ENCODE assay signal across 8 cellular contexts in the genomic region with DNA sequence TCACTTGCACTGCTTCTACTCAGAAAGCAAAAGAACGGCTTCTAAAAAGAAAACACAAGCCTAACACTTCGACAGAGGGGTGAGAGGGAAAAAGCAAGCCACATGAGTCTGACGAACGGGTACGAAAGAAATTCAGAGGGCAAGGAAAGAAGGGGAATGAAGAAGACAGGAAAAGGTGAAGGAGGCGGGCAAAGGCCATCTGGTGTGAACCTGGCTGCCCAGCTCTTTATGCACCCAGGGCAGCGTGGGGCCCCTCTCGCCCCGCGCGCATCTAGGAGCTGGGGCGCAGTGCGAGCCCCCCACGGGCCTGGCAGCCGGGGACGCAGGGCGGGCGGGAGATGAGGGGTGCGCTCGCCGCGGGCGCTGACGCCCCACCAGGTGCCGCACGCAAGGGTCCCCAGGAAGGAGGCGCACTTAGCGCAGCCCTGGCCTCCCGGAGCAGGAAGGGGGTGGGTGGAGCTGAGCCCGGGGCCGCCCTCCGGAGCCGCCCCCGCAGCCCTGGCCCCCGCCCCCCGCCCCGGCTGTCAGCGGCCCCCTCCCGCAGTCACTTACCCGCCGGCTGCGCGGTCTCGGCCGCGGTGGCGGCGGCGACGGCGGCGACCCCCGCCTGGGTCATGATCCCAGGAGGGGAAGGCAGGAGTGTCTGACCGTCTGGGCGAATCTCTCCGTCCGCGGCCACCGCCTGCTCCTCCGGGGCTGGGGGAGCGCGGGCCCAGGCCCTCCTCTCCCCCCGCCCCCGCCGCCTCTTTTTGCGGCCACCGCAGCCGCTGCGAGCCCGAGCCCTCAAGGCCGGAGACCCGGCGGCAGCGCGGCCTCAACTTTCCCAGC. TPM values are rescaled to one million over a fixed set of nuclear protein-coding genes. Genes with fewer than 3 reads are reported as not detected.
A peak's percentile ranks its signal among the peaks of the same experiment; 100 is the strongest.
DNase-seq lines count a peak whose midpoint lies in the region; ATAC-seq lines count a peak whose summit lies in the region.

A gene with protein sequence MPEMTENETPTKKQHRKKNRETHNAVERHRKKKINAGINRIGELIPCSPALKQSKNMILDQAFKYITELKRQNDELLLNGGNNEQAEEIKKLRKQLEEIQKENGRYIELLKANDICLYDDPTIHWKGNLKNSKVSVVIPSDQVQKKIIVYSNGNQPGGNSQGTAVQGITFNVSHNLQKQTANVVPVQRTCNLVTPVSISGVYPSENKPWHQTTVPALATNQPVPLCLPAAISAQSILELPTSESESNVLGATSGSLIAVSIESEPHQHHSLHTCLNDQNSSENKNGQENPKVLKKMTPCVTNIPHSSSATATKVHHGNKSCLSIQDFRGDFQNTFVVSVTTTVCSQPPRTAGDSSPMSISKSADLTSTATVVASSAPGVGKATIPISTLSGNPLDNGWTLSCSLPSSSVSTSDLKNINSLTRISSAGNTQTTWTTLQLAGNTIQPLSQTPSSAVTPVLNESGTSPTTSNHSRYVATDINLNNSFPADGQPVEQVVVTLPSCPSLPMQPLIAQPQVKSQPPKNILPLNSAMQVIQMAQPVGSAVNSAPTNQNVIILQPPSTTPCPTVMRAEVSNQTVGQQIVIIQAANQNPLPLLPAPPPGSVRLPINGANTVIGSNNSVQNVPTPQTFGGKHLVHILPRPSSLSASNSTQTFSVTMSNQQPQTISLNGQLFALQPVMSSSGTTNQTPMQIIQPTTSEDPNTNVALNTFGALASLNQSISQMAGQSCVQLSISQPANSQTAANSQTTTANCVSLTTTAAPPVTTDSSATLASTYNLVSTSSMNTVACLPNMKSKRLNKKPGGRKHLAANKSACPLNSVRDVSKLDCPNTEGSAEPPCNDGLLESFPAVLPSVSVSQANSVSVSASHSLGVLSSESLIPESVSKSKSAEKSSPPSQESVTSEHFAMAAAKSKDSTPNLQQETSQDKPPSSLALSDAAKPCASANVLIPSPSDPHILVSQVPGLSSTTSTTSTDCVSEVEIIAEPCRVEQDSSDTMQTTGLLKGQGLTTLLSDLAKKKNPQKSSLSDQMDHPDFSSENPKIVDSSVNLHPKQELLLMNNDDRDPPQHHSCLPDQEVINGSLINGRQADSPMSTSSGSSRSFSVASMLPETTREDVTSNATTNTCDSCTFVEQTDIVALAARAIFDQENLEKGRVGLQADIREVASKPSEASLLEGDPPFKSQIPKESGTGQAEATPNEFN (N-terminal part only) (minus strand): TSS at position 825 of the 828 bp plus-strand sequence. CDS start 21,764 bp downstream, outside the sequence.

- no peak within 1 kb of the TSS for H2AK5ac ChIP-seq in mesendoderm (ENCODE audit: low read length)

- WGBS in mesendoderm (ENCODE audit: extremely low coverage, insufficient coverage, low lambda C conversion rate) = no CpG with 5 or more reads among the region's 75 CpGs

- H3K36me3 ChIP-seq in effector memory CD4-positive, alpha-beta T cell (ENCODE audit: control insufficient read depth, insufficient read depth, low read length) = no peaks in the 10 kb centered on the region
- no peaks in the 10 kb centered on the region for H3K36me3 ChIP-seq in mesendoderm (ENCODE audit: control insufficient read depth, insufficient read depth, low read length)

- H4K5ac ChIP-seq in mesendoderm (ENCODE audit: low read length) = no peak within 1 kb of the TSS

- H3K36me3 Mint-ChIP-seq in activated CD8-positive, alpha-beta T cell treated with anti-CD3 and anti-CD28 coated beads, Interleukin-2, amount 10 ng/mL, durations not matched to agents 7 days and 5 days (ENCODE audit: low read depth) = peaks cover 8% of the 10 kb centered on the region

- peak within 1 kb of the TSS; percentile 94 for H3K56ac ChIP-seq in mesendoderm (ENCODE audit: low read length)

- peak within 1 kb of the TSS; percentile 98 for H3K18ac ChIP-seq in mesendoderm (ENCODE audit: low read length)

- H3K27ac ChIP-seq in effector memory CD4-positive, alpha-beta T cell (ENCODE audit: insufficient read depth, low read length, poor library complexity, severe bottlenecking) = peak within 1 kb of the TSS; percentile 97
- H3K27ac ChIP-seq in mesendoderm (ENCODE audit: low read depth, low read length) = peak within 1 kb of the TSS; percentile 99

- CTCF ChIA-PET in activated CD8-positive, alpha-beta T cell treated with anti-CD3 and anti-CD28 coated beads, Interleukin-2, amount 10 ng/mL, durations not matched to agents 7 days and 5 days (lab: Charles Lee) = interaction anchor here (0.6 to 3.1 kb wide), 6 partner anchors 9 to 119 kb away, joined by 3 to 13 read pairs (median 3); a partner anchor contains a TSS

- peak within 1 kb of the TSS; percentile 99 for H3K27ac Mint-ChIP-seq in activated CD8-positive, alpha-beta T cell treated with anti-CD3 and anti-CD28 coated beads, Interleukin-2, amount 10 ng/mL, durations not matched to agents 7 days and 5 days

- H3K79me1 ChIP-seq in mesendoderm (ENCODE audit: low read length) = peaks cover 5% of the 10 kb centered on the region

- no peak within 1 kb of the TSS for H2BK5ac ChIP-seq in mesendoderm (ENCODE audit: low read length)

- H3K9me3 Mint-ChIP-seq in activated CD8-positive, alpha-beta T cell treated with anti-CD3 and anti-CD28 coated beads, Interleukin-2, amount 10 ng/mL, durations not matched to agents 7 days and 5 days (ENCODE audit: insufficient read depth) = no peaks in the 10 kb centered on the region

- POLR2A ChIA-PET in activated CD8-positive, alpha-beta T cell treated with anti-CD3 and anti-CD28 coated beads, Interleukin-2, amount 10 ng/mL, durations not matched to agents 7 days and 5 days (lab: Charles Lee) = interaction anchor here (0.6 to 1.3 kb wide), 12 partner anchors 9 to 360 kb away, joined by 3 to 6 read pairs (median 3); a partner anchor contains a TSS

- DNase-seq in AG20443 (ENCODE audit: low spot score) (peak; percentile 93), NCI-H748 treated with DMSO at 0.1 percent for 48 hours (lab: John Stamatoyannopoulos, UW) (peak; percentile 28), mesendoderm (peak; percentile 72)
- peak; percentile 89 for DNase-seq in activated CD8-positive, alpha-beta T cell treated with anti-CD3 and anti-CD28 coated beads, Interleukin-2, amount 10 ng/mL, durations not matched to agents 7 days and 5 days
- peak; percentile 77 to 79 (median 79) for DNase-seq in effector memory CD4-positive, alpha-beta T cell
- peak; percentile 66 for DNase-seq in stimulated activated CD8-positive, alpha-beta memory T cell treated with anti-CD3 and anti-CD28 coated beads, Interleukin-15, amount 100 ng/mL, for 24 hours (ENCODE audit: low read depth)

- no peaks in the 10 kb centered on the region for H3K79me2 ChIP-seq in mesendoderm (ENCODE audit: control insufficient read depth, insufficient read depth, low read length)

- ATAC-seq in GM18909 (IDR thresholded peaks at IDR 0.05; ENCODE audit: poor library complexity, unreplicated experiment) (peak; percentile 70), HG03135 (IDR thresholded peaks at IDR 0.05; ENCODE audit: unreplicated experiment) (peak; percentile 55)
- peak; percentile 82 for ATAC-seq in activated CD8-positive, alpha-beta T cell treated with anti-CD3 and anti-CD28 coated beads, Interleukin-2, amount 10 ng/mL, durations not matched to agents 7 days and 5 days

- H3K4me2 ChIP-seq in mesendoderm (ENCODE audit: low read length) = peak within 1 kb of the TSS; percentile 79

- H3K23ac ChIP-seq in mesendoderm (ENCODE audit: low read length) = no peak within 1 kb of the TSS

- peaks cover 32% of the 10 kb centered on the region for H3K4me1 Mint-ChIP-seq in activated CD8-positive, alpha-beta T cell treated with anti-CD3 and anti-CD28 coated beads, Interleukin-2, amount 10 ng/mL, durations not matched to agents 7 days and 5 days (ENCODE audit: low read depth)

- H3K9ac ChIP-seq in mesendoderm (ENCODE audit: low read length) = peak within 1 kb of the TSS; percentile 82

- peak within 1 kb of the TSS; percentile 33 for H2BK120ac ChIP-seq in mesendoderm (ENCODE audit: low read depth, low read length)

- H3K4me1 ChIP-seq in effector memory CD4-positive, alpha-beta T cell (ENCODE audit: control insufficient read depth, insufficient read depth, low read length, poor library complexity, severe bottlenecking) = no peaks in the 10 kb centered on the region
- H3K4me1 ChIP-seq in mesendoderm (ENCODE audit: control insufficient read depth, low read depth, low read length) = peaks cover 7% of the 10 kb centered on the region

- peak within 1 kb of the TSS; percentile 73 for H3K4me3 ChIP-seq in effector memory CD4-positive, alpha-beta T cell (ENCODE audit: insufficient read depth, low read depth, low read length, poor library complexity, severe bottlenecking)
- H3K4me3 ChIP-seq in mesendoderm (ENCODE audit: low read length) = peak within 1 kb of the TSS; percentile 95

- peak within 1 kb of the TSS; percentile 58 for H3K4ac ChIP-seq in mesendoderm (ENCODE audit: low read depth, low read length)

- H3K27me3 Mint-ChIP-seq in activated CD8-positive, alpha-beta T cell treated with anti-CD3 and anti-CD28 coated beads, Interleukin-2, amount 10 ng/mL, durations not matched to agents 7 days and 5 days (ENCODE audit: low read depth) = no peaks in the 10 kb centered on the region

- no peak within 1 kb of the TSS for H4K8ac ChIP-seq in mesendoderm (ENCODE audit: low read depth, low read length)

- H3K4me3 Mint-ChIP-seq in activated CD8-positive, alpha-beta T cell treated with anti-CD3 and anti-CD28 coated beads, Interleukin-2, amount 10 ng/mL, durations not matched to agents 7 days and 5 days = peak within 1 kb of the TSS; percentile 100

- H3K9me3 ChIP-seq in effector memory CD4-positive, alpha-beta T cell (ENCODE audit: control insufficient read depth, low read length) = no peaks in the 10 kb centered on the region

- peak within 1 kb of the TSS; percentile 48 for H2BK15ac ChIP-seq in mesendoderm (replicated peaks; ENCODE audit: low read depth)

- H3K27me3 ChIP-seq in effector memory CD4-positive, alpha-beta T cell (replicated peaks; ENCODE audit: control insufficient read depth, insufficient read depth, low read length, poor library complexity, severe bottlenecking) = no peaks in the 10 kb centered on the region
- H3K27me3 ChIP-seq in mesendoderm (ENCODE audit: insufficient read depth, low read length, poor library complexity) = no peaks in the 10 kb centered on the region

RNA-seq across cellular contexts. Expression of the gene that starts here (rescaled TPM):
- total RNA-seq in activated CD8-positive, alpha-beta T cell treated with anti-CD3 and anti-CD28 coated beads, Interleukin-2, amount 10 ng/mL, durations not matched to agents 7 days and 5 days = 10 to 100 TPM; 16.3 to 18.0 TPM
- polyA plus RNA-seq in mesendoderm (2013, experiment 1 of 2) = 7.8 TPM
- 7.9 TPM for polyA plus RNA-seq in mesendoderm (2013, experiment 2 of 2)

Comparison
In these comparisons a context has a peak if more than half of its experiments do, and no peak if none do; other contexts are left out.
1. Peak in every context shown above with its lines: DNase-seq, ATAC-seq, H3K4me3 ChIP-seq and H3K27ac ChIP-seq.
2. DNase-seq: peak in every context shown above with its lines; median percentile 93 in AG20443; 89 in activated CD8-positive, alpha-beta T cell treated with anti-CD3 and anti-CD28 coated beads, Interleukin-2, amount 10 ng/mL, durations not matched to agents 7 days and 5 days; 79 in effector memory CD4-positive, alpha-beta T cell; 72 in mesendoderm; 66 in stimulated activated CD8-positive, alpha-beta memory T cell treated with anti-CD3 and anti-CD28 coated beads, Interleukin-15, amount 100 ng/mL, for 24 hours; 28 in NCI-H748 treated with DMSO at 0.1 percent for 48 hours.